In the genomic region with DNA sequence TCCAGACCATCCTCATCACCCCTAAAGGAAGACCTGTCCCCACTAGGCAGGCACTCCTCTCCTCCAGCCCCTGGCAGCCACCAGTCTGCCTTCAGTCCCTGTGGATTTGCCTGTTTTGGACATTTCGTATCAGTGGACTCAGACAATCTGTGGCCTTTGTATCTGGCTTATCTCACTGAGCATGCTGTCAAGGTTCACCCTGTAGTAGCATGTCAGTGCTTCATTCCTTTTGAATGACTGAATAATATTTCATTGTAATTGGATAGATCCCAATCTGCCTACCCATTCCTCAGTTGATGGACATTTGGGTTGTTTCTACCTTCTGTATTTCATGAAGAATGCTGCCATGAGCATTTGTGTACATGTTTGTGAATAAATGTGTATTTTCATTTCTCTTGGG, we compare ENCODE assay signal across 32 cellular contexts. TPM values are rescaled to one million over a fixed set of nuclear protein-coding genes. Genes with fewer than 3 reads are reported as not detected.
A peak's percentile ranks its signal among the peaks of the same experiment; 100 is the strongest.
DNase-seq lines count a peak whose midpoint lies in the region; ATAC-seq and TF ChIP-seq lines count a peak whose summit lies in the region.
"Had no signal": no experiment of that assay in that cellular context is flagged by ENCODE, and none has a peak within 500 bp of the region (broad histone marks: within the 10 kb centered on the region; RNA-seq: fewer than 3 reads in every experiment).

No MANE protein-coding gene starts in this region.

- no peaks in the 10 kb centered on the region for H3K9me3 Mint-ChIP-seq in activated T-cell treated with anti-CD3 and anti-CD28 coated beads, Interleukin-2, amount 50 U/mL, for 24 hours
- H3K9me3 Mint-ChIP-seq in activated T-cell treated with anti-CD3 and anti-CD28 coated beads, Interleukin-2, amount 50 U/mL, for 4 hours, result no peaks in the 10 kb centered on the region
- no peaks in the 10 kb centered on the region for H3K9me3 Mint-ChIP-seq in type B pancreatic cell
- H3K9me3 Mint-ChIP-seq: activated CD4-positive, alpha-beta T cell treated with anti-CD3 and anti-CD28 coated beads, Interleukin-2, amount 10 ng/mL, durations not matched to agents 24 days and 14 days; natural killer cell treated with Interleukin-12 subunit alpha and Interleukin-12 subunit beta and Interleukin-15 and Interleukin-18, amount 100 ng/mL, for 72 hours; stimulated activated naive CD8-positive, alpha-beta T cell treated with anti-CD3 and anti-CD28 coated beads, Interleukin-15, Interleukin-2, amounts not matched to agents 100 ng/mL and 50 ng/mL, for 24 hours had no signal

- H3K4me3 Mint-ChIP-seq in activated T-cell treated with anti-CD3 and anti-CD28 coated beads, Interleukin-2, amount 50 U/mL, for 24 hours, result peak overlapping the region; percentile 16
- no peak overlapping the region for H3K4me3 Mint-ChIP-seq in activated T-cell treated with anti-CD3 and anti-CD28 coated beads, Interleukin-2, amount 50 U/mL, for 4 hours
- H3K4me3 Mint-ChIP-seq in type B pancreatic cell, result peak overlapping the region; percentile 46
- H3K4me3 Mint-ChIP-seq: activated naive CD8-positive, alpha-beta T cell; B cell; natural killer cell treated with Interleukin-12 subunit alpha and Interleukin-12 subunit beta and Interleukin-15 and Interleukin-18, amount 100 ng/mL, for 72 hours; stimulated activated naive CD8-positive, alpha-beta T cell treated with anti-CD3 and anti-CD28 coated beads, Interleukin-15, Interleukin-2, amounts not matched to agents 100 ng/mL and 50 ng/mL, for 24 hours had no signal

- H3K27ac Mint-ChIP-seq in activated T-cell treated with anti-CD3 and anti-CD28 coated beads, Interleukin-2, amount 50 U/mL, for 24 hours, result no peak overlapping the region
- no peak overlapping the region for H3K27ac Mint-ChIP-seq in type B pancreatic cell
- H3K27ac Mint-ChIP-seq: activated CD4-positive, alpha-beta T cell treated with anti-CD3 and anti-CD28 coated beads, Interleukin-2, amount 10 ng/mL, durations not matched to agents 24 days and 14 days; activated naive CD8-positive, alpha-beta T cell; B cell; natural killer cell treated with Interleukin-12 subunit alpha and Interleukin-12 subunit beta and Interleukin-15 and Interleukin-18, amount 100 ng/mL, for 72 hours; stimulated activated naive CD8-positive, alpha-beta T cell treated with anti-CD3 and anti-CD28 coated beads, Interleukin-15, Interleukin-2, amounts not matched to agents 100 ng/mL and 50 ng/mL, for 24 hours had no signal

- H3K4me1 Mint-ChIP-seq in activated T-cell treated with anti-CD3 and anti-CD28 coated beads, Interleukin-2, amount 50 U/mL, for 24 hours (ENCODE audit: low read depth), result peaks cover 30% of the 10 kb centered on the region
- peaks cover 22% of the 10 kb centered on the region for H3K4me1 Mint-ChIP-seq in activated T-cell treated with anti-CD3 and anti-CD28 coated beads, Interleukin-2, amount 50 U/mL, for 4 hours (ENCODE audit: low read depth)
- H3K4me1 Mint-ChIP-seq in type B pancreatic cell (ENCODE audit: unreplicated experiment), result peaks cover 29% of the 10 kb centered on the region

- peaks cover 37% of the 10 kb centered on the region for H3K36me3 Mint-ChIP-seq in activated T-cell treated with anti-CD3 and anti-CD28 coated beads, Interleukin-2, amount 50 U/mL, for 24 hours (ENCODE audit: low read depth)
- H3K36me3 Mint-ChIP-seq in activated T-cell treated with anti-CD3 and anti-CD28 coated beads, Interleukin-2, amount 50 U/mL, for 4 hours (ENCODE audit: insufficient read depth), result peaks cover 4% of the 10 kb centered on the region
- H3K36me3 Mint-ChIP-seq in type B pancreatic cell, result peaks cover 16% of the 10 kb centered on the region
- H3K36me3 Mint-ChIP-seq: natural killer cell treated with Interleukin-12 subunit alpha and Interleukin-12 subunit beta and Interleukin-15 and Interleukin-18, amount 100 ng/mL, for 72 hours had no signal

- no peak for ATAC-seq in activated T-cell treated with anti-CD3 and anti-CD28 coated beads, Interleukin-2, amount 50 U/mL, for 4 hours
- no peak for ATAC-seq in HG02763 (IDR thresholded peaks at IDR 0.05; ENCODE audit: unreplicated experiment)
- ATAC-seq: natural killer cell treated with Interleukin-12 subunit alpha and Interleukin-12 subunit beta and Interleukin-15 and Interleukin-18, amount 100 ng/mL, for 72 hours had no signal

- no peak for DNase-seq in activated T-cell treated with anti-CD3 and anti-CD28 coated beads, Interleukin-2, amount 50 U/mL, for 24 hours
- DNase-seq in activated T-cell treated with anti-CD3 and anti-CD28 coated beads, Interleukin-2, amount 50 U/mL, for 4 hours, result no peak
- DNase-seq in OCI-M1 (lab: John Stamatoyannopoulos, UW) (peak; percentile 19), erythroblast (lab: John Stamatoyannopoulos, UW) (peak in 1 of 2 experiments; percentile 24), type B pancreatic cell (ENCODE audit: extremely low spot score, unreplicated experiment) (no peak), amniotic stem cell (lab: John Stamatoyannopoulos, UW) (no peak)
- DNase-seq: ACHN; activated CD4-positive, alpha-beta T cell treated with anti-CD3 and anti-CD28 coated beads, Interleukin-2, amount 10 ng/mL, durations not matched to agents 24 days and 14 days; aorta; CD8-positive, alpha-beta memory T cell; colonic mucosa; DMS 273 treated with DMSO at 0.1 percent for 48 hours; effector CD4-positive, alpha-beta T cell; EL; glutamatergic neuron; H7; Kasumi-1; mammary epithelial cell; NCI-H1436; NCI-H2081; NCI-H526; ovary; retina; SHP77; stimulated activated CD4-positive, alpha-beta T cell treated with anti-CD3 and anti-CD28 coated beads, Interleukin-1b, Interleukin-23, amount 100 ng/mL, for 48 hours; T-helper 9 cell; testis had no signal

- TF ChIP-seq CTCF in type B pancreatic cell (conservative IDR thresholded peaks at IDR 0.05), result no peak

- no peaks in the 10 kb centered on the region for H3K27me3 Mint-ChIP-seq in activated T-cell treated with anti-CD3 and anti-CD28 coated beads, Interleukin-2, amount 50 U/mL, for 24 hours
- H3K27me3 Mint-ChIP-seq in activated T-cell treated with anti-CD3 and anti-CD28 coated beads, Interleukin-2, amount 50 U/mL, for 4 hours (ENCODE audit: low read depth), result no peaks in the 10 kb centered on the region
- H3K27me3 Mint-ChIP-seq in type B pancreatic cell, result peaks cover 8% of the 10 kb centered on the region
- H3K27me3 Mint-ChIP-seq: activated naive CD8-positive, alpha-beta T cell had no signal

- TF ChIP-seq POLR2A in erythroblast (IDR thresholded peaks at IDR 0.05; ENCODE audit: low read length), result peak; percentile 35

RNA-seq across cellular contexts. Expression of a gene that starts 32.9 kb away (rescaled TPM):
- total RNA-seq in activated T-cell treated with anti-CD3 and anti-CD28 coated beads, Interleukin-2, amount 50 U/mL, for 4 hours, result 100 to 1,000 TPM in 2 of 3 donors, 10 to 100 TPM in 1; 99.6 to 108 (median 106) TPM
- total RNA-seq in type B pancreatic cell (ENCODE audit: low replicate concordance), result 108 and 117 TPM in 2 replicates

RNA-seq across cellular contexts. Expression of a gene that starts 37.6 kb away (rescaled TPM):
- 1 to 10 TPM in 1 of 3 donors, under 1 TPM in 2; 0.57 to 1.1 (median 0.66) TPM for total RNA-seq in activated T-cell treated with anti-CD3 and anti-CD28 coated beads, Interleukin-2, amount 50 U/mL, for 4 hours
- total RNA-seq in type B pancreatic cell (ENCODE audit: low replicate concordance), result 7.8 and 9.4 TPM in 2 replicates
- total RNA-seq: B cell had no signal

RNA-seq across cellular contexts. Expression of a gene that starts 47.6 kb away (rescaled TPM):
- 10 to 100 TPM; 43.8 to 47.5 (median 46.6) TPM for total RNA-seq in activated T-cell treated with anti-CD3 and anti-CD28 coated beads, Interleukin-2, amount 50 U/mL, for 4 hours
- total RNA-seq in type B pancreatic cell (ENCODE audit: low replicate concordance), result 33.6 and 38.0 TPM in 2 replicates
